In the genomic region with DNA sequence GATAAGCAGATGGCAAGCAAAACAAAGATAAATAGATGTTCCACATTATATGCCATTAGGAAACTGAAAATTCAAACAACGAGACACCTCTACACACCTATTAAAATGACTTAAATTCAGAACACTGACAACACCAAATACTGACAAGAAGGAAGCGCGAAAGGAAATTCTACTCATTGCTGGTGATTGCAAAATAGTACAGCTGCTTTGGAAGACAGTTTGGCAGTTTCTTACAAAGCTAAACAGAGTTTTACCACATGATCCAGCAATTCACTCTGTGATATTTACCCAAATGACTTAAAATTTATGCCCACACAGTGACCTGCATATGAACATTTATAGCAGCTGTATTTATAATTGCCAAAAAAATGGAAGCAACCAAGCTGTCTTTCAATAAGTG, we compare ENCODE assay signal across 18 cellular contexts.
DNase-seq lines count a peak whose midpoint lies in the region; FAIRE-seq and TF ChIP-seq lines count a peak whose summit lies in the region.
"Had no signal": no experiment of that assay in that cellular context is flagged by ENCODE, and none has a peak within 500 bp of the region (broad histone marks: within the 10 kb centered on the region; RNA-seq: fewer than 3 reads in every experiment).

No MANE protein-coding gene starts in this region.

- no TSS peak for BruUV-seq in MCF 10A (replicated peaks; lab: Mats Ljungman, UMichigan)
- BruUV-seq in mammary epithelial cell (replicated peaks; lab: Mats Ljungman, UMichigan) = no TSS peak

- POLR2A ChIA-PET in MCF 10A (lab: Yijun Ruan, JAX) = interaction anchor here (0.7 kb wide), 1 partner anchor 302 kb away, joined by 3 read pairs; no protein-coding TSS in a partner anchor
- POLR2A ChIA-PET in CD8-positive, alpha-beta memory T cell (lab: Charles Lee) = no interaction called here

- TF ChIP-seq CTCF in MCF 10A (IDR thresholded peaks at IDR 0.05; ENCODE audit: unreplicated experiment) = no peak
- TF ChIP-seq CTCF in mammary epithelial cell (conservative IDR thresholded peaks at IDR 0.05 in 1 of 2, IDR thresholded peaks at IDR 0.05 in 1 of 2; ENCODE audit: extremely low read depth in 1 of 2, insufficient read depth in 1 of 2, low read depth in 1 of 2, low read length in 2 of 2) = no peak
- no peak for TF ChIP-seq CTCF in fibroblast of lung (conservative IDR thresholded peaks at IDR 0.05 in 1 of 2, IDR thresholded peaks at IDR 0.05 in 1 of 2; ENCODE audit: low read depth in 1 of 2, low read length in 2 of 2)

- no peaks in the 10 kb centered on the region for H3K36me3 Mint-ChIP-seq in MCF 10A (ENCODE audit: insufficient read depth, unreplicated experiment)
- no peaks in the 10 kb centered on the region for H3K36me3 Mint-ChIP-seq in CD8-positive, alpha-beta memory T cell
- H3K36me3 Mint-ChIP-seq: neural progenitor cell had no signal

- H3K27me3 ChIP-seq in mammary epithelial cell (ENCODE audit: insufficient read depth, low read length) = peaks cover 6% of the 10 kb centered on the region
- H3K27me3 ChIP-seq in fibroblast of lung (ENCODE audit: control insufficient read depth, insufficient read depth, low read length) = no peaks in the 10 kb centered on the region
- no peaks in the 10 kb centered on the region for H3K27me3 ChIP-seq in small intestine (ENCODE audit: control insufficient read depth in 2 of 2, insufficient read depth in 2 of 2, low read length in 2 of 2)
- H3K27me3 ChIP-seq in CD8-positive, alpha-beta memory T cell (ENCODE audit: insufficient read depth, low read length, poor library complexity, severe bottlenecking) = no peaks in the 10 kb centered on the region
- H3K27me3 ChIP-seq: neural progenitor cell had no signal

- H4K20me1 ChIP-seq in mammary epithelial cell (ENCODE audit: insufficient read depth, low read length) (no peaks in the 10 kb centered on the region), fibroblast of lung (ENCODE audit: control insufficient read depth, extremely low read depth, insufficient read depth, low read length) (no peaks in the 10 kb centered on the region)

- H3K27ac ChIP-seq in mammary epithelial cell (ENCODE audit: insufficient read depth, low read depth, low read length) (no peak overlapping the region), fibroblast of lung (ENCODE audit: insufficient read depth, low read length) (no peak overlapping the region), small intestine (ENCODE audit: low read depth in 1 of 2, low read length in 1 of 2) (no peak overlapping the region), caudate nucleus (ENCODE audit: low read depth, low read length) (no peak overlapping the region)
- H3K27ac ChIP-seq in CD8-positive, alpha-beta memory T cell (ENCODE audit: low read depth, low read length) = no peak overlapping the region
- H3K27ac ChIP-seq: A549, neural progenitor cell, PC-9 had no signal

- dilution Hi-C loops in mammary epithelial cell (cut with HindIII; ENCODE audit: low sequenced_read_pairs) = no loop called here

- no peaks in the 10 kb centered on the region for H3K79me2 ChIP-seq in mammary epithelial cell (ENCODE audit: insufficient read depth, low read length)
- H3K79me2 ChIP-seq in fibroblast of lung (ENCODE audit: control insufficient read depth, insufficient read depth, low read length) = no peaks in the 10 kb centered on the region

- 80% methylated on average over 3 of the region's 3 CpGs for WGBS in mammary epithelial cell (ENCODE audit: low coverage, missing lambda C conversion rate)
- WGBS in small intestine, 3 donors = 68 to 80% (median 77%) methylated on average over 3 of the region's 3 CpGs

- CTCF ChIA-PET in MCF 10A (lab: Yijun Ruan, JAX) (no interaction called here), mammary epithelial cell (lab: Charles Lee; ENCODE audit: low non-redundant PET) (no interaction called here)
- CTCF ChIA-PET in CD8-positive, alpha-beta memory T cell (lab: Charles Lee) = no interaction called here

- intact Hi-C loops in MCF 10A (cut with micrococcal nuclease) (no loop called here), mammary epithelial cell (cut with micrococcal nuclease) (no loop called here)

- no peak overlapping the region for H3K27ac Mint-ChIP-seq in MCF 10A (ENCODE audit: low read depth, unreplicated experiment)
- no peak overlapping the region for H3K27ac Mint-ChIP-seq in CD8-positive, alpha-beta memory T cell
- H3K27ac Mint-ChIP-seq: activated B cell treated with CpG ODN at 0.5 μM for 24 hours; activated naive CD4-positive, alpha-beta T cell treated with anti-CD3 and anti-CD28 coated beads for 36 hours; neural progenitor cell had no signal

- H3K9me3 ChIP-seq in mammary epithelial cell (replicated peaks; ENCODE audit: insufficient read depth, low read length) (no peaks in the 10 kb centered on the region), fibroblast of lung (ENCODE audit: control insufficient read depth, insufficient read depth, low read depth, low read length) (no peaks in the 10 kb centered on the region), small intestine (ENCODE audit: control insufficient read depth, low read depth) (no peaks in the 10 kb centered on the region)
- no peaks in the 10 kb centered on the region for H3K9me3 ChIP-seq in CD8-positive, alpha-beta memory T cell (ENCODE audit: low read length)
- H3K9me3 ChIP-seq: A549 had no signal

- H3K4me1 ChIP-seq in mammary epithelial cell (ENCODE audit: insufficient read depth, low read length) (peaks cover 4% of the 10 kb centered on the region), fibroblast of lung (ENCODE audit: control insufficient read depth, extremely low read depth, insufficient read depth, low read length) (peaks cover 2% of the 10 kb centered on the region), small intestine (ENCODE audit: control insufficient read depth in 2 of 2, insufficient read depth in 1 of 2, low read depth in 1 of 2, low read length in 1 of 2) (no peaks in the 10 kb centered on the region)
- no peaks in the 10 kb centered on the region for H3K4me1 ChIP-seq in CD8-positive, alpha-beta memory T cell (ENCODE audit: insufficient read depth, low read length)
- H3K4me1 ChIP-seq: neural progenitor cell had no signal

- H3K36me3 ChIP-seq in mammary epithelial cell (ENCODE audit: insufficient read depth, low read length) = no peaks in the 10 kb centered on the region
- no peaks in the 10 kb centered on the region for H3K36me3 ChIP-seq in fibroblast of lung (ENCODE audit: control insufficient read depth, insufficient read depth, low read length)
- no peaks in the 10 kb centered on the region for H3K36me3 ChIP-seq in small intestine (ENCODE audit: control insufficient read depth in 2 of 2, insufficient read depth in 2 of 2, low read length in 2 of 2)
- H3K36me3 ChIP-seq in CD8-positive, alpha-beta memory T cell (ENCODE audit: insufficient read depth, low read length) = no peaks in the 10 kb centered on the region
- H3K36me3 ChIP-seq: neural progenitor cell had no signal

- H3K9me3 Mint-ChIP-seq in MCF 10A (ENCODE audit: unreplicated experiment) = no peaks in the 10 kb centered on the region
- H3K9me3 Mint-ChIP-seq in CD8-positive, alpha-beta memory T cell = peaks cover 0 to 1% (median 0%) of the 10 kb centered on the region in 5 donors
- H3K9me3 Mint-ChIP-seq: activated B cell treated with CpG ODN at 0.5 μM for 24 hours; activated naive CD4-positive, alpha-beta T cell treated with anti-CD3 and anti-CD28 coated beads for 36 hours; neural progenitor cell had no signal

- peaks cover 24% of the 10 kb centered on the region for H3K4me1 Mint-ChIP-seq in MCF 10A (ENCODE audit: insufficient read depth, unreplicated experiment)
- peaks cover 9 to 13% (median 12%) of the 10 kb centered on the region in 3 donors for H3K4me1 Mint-ChIP-seq in CD8-positive, alpha-beta memory T cell
- H3K4me1 Mint-ChIP-seq: activated B cell treated with CpG ODN at 0.5 μM for 24 hours, neural progenitor cell had no signal

- no peaks in the 10 kb centered on the region for H3K27me3 Mint-ChIP-seq in MCF 10A (ENCODE audit: insufficient read depth, unreplicated experiment)
- peaks cover 0 to 2% of the 10 kb centered on the region in 2 donors for H3K27me3 Mint-ChIP-seq in CD8-positive, alpha-beta memory T cell

- no peak overlapping the region for H3K4me3 Mint-ChIP-seq in MCF 10A (ENCODE audit: unreplicated experiment)
- no peak overlapping the region for H3K4me3 Mint-ChIP-seq in CD8-positive, alpha-beta memory T cell
- H3K4me3 Mint-ChIP-seq: activated B cell treated with CpG ODN at 0.5 μM for 24 hours; activated naive CD4-positive, alpha-beta T cell treated with anti-CD3 and anti-CD28 coated beads for 36 hours; neural progenitor cell had no signal

- H3K9ac ChIP-seq in mammary epithelial cell (ENCODE audit: insufficient read depth, low read length) = no peak overlapping the region
- no peak overlapping the region for H3K9ac ChIP-seq in fibroblast of lung (ENCODE audit: insufficient read depth, low read length)
- H3K9ac ChIP-seq: neural progenitor cell had no signal

- no peak for FAIRE-seq in small intestine (lab: Jason Lieb, UNC)
- FAIRE-seq: A549, endothelial cell of umbilical vein, urothelium cell line had no signal

- no peak overlapping the region for H3K4me3 ChIP-seq in mammary epithelial cell (replicated peaks in 1 of 3; ENCODE audit: insufficient read depth in 1 of 3, low read depth in 2 of 3, low read length in 3 of 3)
- no peak overlapping the region for H3K4me3 ChIP-seq in fibroblast of lung (replicated peaks in 1 of 4; ENCODE audit: control extremely low read depth in 1 of 4, insufficient read depth in 1 of 4, low read depth in 3 of 4, low read length in 4 of 4)
- no peak overlapping the region for H3K4me3 ChIP-seq in small intestine (ENCODE audit: low read depth in 1 of 2, low read length in 2 of 2)
- no peak overlapping the region for H3K4me3 ChIP-seq in CD8-positive, alpha-beta memory T cell (ENCODE audit: low read length)
- H3K4me3 ChIP-seq: A549, lung, neural progenitor cell, PC-9 had no signal

- in situ Hi-C loops in mammary epithelial cell (cut with MboI; ENCODE audit: low sequenced_read_pairs in 2 of 2) = no loop called here

- peak; percentile 37 for DNase-seq in MCF 10A (ENCODE audit: unreplicated experiment)
- DNase-seq in mammary epithelial cell = no peak
- DNase-seq in SIG-M5 (lab: John Stamatoyannopoulos, UW) = peak; percentile 17
- peak; percentile 52 to 94 for DNase-seq in fibroblast of lung (ENCODE audit: low read depth in 2 of 2)
- peak; percentile 1 for DNase-seq in small intestine
- no peak for DNase-seq in T-helper 9 cell
- no peak for DNase-seq in caudate nucleus (lab: John Stamatoyannopoulos, UW)
- DNase-seq in CD8-positive, alpha-beta memory T cell = no peak
- DNase-seq: activated B cell treated with CpG ODN at 0.5 μM for 24 hours; activated naive CD4-positive, alpha-beta T cell treated with anti-CD3 and anti-CD28 coated beads for 36 hours; NCI-H1092 treated with DMSO at 0.1 percent for 48 hours; PC-9; stimulated activated naive CD8-positive, alpha-beta T cell treated with anti-CD3 and anti-CD28 coated beads, Interleukin-15, Interleukin-2, amounts not matched to agents 100 U/mL and 50 U/mL, for 24 hours had no signal

- H2AFZ ChIP-seq in mammary epithelial cell (ENCODE audit: low read depth, low read length) (no peak overlapping the region), fibroblast of lung (ENCODE audit: low read length) (no peak overlapping the region)
- H2AFZ ChIP-seq: neural progenitor cell, PC-9 had no signal

- H3K4me2 ChIP-seq in mammary epithelial cell (ENCODE audit: insufficient read depth, low read depth, low read length) (no peak overlapping the region), fibroblast of lung (ENCODE audit: extremely low read depth, insufficient read depth, low read length) (peak overlapping the region; percentile 33)
- H3K4me2 ChIP-seq: A549, neural progenitor cell, PC-9 had no signal

Comparison
In these comparisons a context has a peak if more than half of its experiments do, and no peak if none do; other contexts are left out.
1. DNase-seq: peak in MCF 10A (single experiment), SIG-M5 (single experiment), fibroblast of lung (2 of 2) and small intestine (single experiment); none in mammary epithelial cell (single experiment), T-helper 9 cell (single experiment), caudate nucleus (0 of 61) and CD8-positive, alpha-beta memory T cell (0 of 5).